In genomic region chr9:84758817-84759216, GRCh38 we compare ENCODE assay signal across 16 cellular contexts.
DNase-seq lines count a peak whose midpoint lies in the region; ATAC-seq and TF ChIP-seq lines count a peak whose summit lies in the region.
"Had no signal": no experiment of that assay in that cellular context is flagged by ENCODE, and none has a peak within 500 bp of the region (broad histone marks: within the 10 kb centered on the region; RNA-seq: fewer than 3 reads in every experiment).

No MANE protein-coding gene starts in this region.

- peak overlapping the region; percentile 71 for H3K27ac Mint-ChIP-seq in activated CD4-positive, alpha-beta T cell treated with anti-CD3 and anti-CD28 coated beads, Interleukin-2, amount 10 ng/mL, durations not matched to agents 7 days and 5 days
- no peak overlapping the region for H3K27ac Mint-ChIP-seq in progenitor cell of endocrine pancreas
- H3K27ac Mint-ChIP-seq: CD14-positive monocyte had no signal

- POLR2A ChIA-PET in activated CD4-positive, alpha-beta T cell treated with anti-CD3 and anti-CD28 coated beads, Interleukin-2, amount 10 ng/mL, durations not matched to agents 7 days and 5 days (lab: Charles Lee): no interaction called here

- H4K20me1 ChIP-seq in OCI-LY3 (ENCODE audit: insufficient read depth, low read length) (no peaks in the 10 kb centered on the region), smooth muscle cell (ENCODE audit: low read depth) (no peaks in the 10 kb centered on the region)

- no peaks in the 10 kb centered on the region for H3F3A ChIP-seq in smooth muscle cell (ENCODE audit: low read depth)

- H3K36me3 ChIP-seq in OCI-LY3 (replicated peaks; ENCODE audit: low read depth, low read length) (no peaks in the 10 kb centered on the region), smooth muscle cell (ENCODE audit: low read depth) (no peaks in the 10 kb centered on the region)
- H3K36me3 ChIP-seq: Peyer's patch, right lobe of liver, transverse colon had no signal

- no peaks in the 10 kb centered on the region for H3K27me3 ChIP-seq in OCI-LY3 (ENCODE audit: low read depth, low read length)
- no peaks in the 10 kb centered on the region for H3K27me3 ChIP-seq in smooth muscle cell (ENCODE audit: low read depth)
- H3K27me3 ChIP-seq: Peyer's patch, right lobe of liver, transverse colon had no signal

- ATAC-seq in GM21786 (IDR thresholded peaks at IDR 0.05; ENCODE audit: unreplicated experiment): peak; percentile 6
- ATAC-seq in GM21737 (IDR thresholded peaks at IDR 0.05; ENCODE audit: unreplicated experiment): no peak
- ATAC-seq: right lobe of liver had no signal

- H3K4me3 ChIP-seq in OCI-LY3 (ENCODE audit: low read length): peak overlapping the region; percentile 35; the same call in 1 of the 2 replicates
- H3K4me3 ChIP-seq in smooth muscle cell: no peak overlapping the region
- H3K4me3 ChIP-seq: Peyer's patch, right lobe of liver, transverse colon had no signal

- H2AFZ ChIP-seq in OCI-LY3 (ENCODE audit: low read depth, low read length) (0 out of 2 replicates have a peak overlapping the region, but pooled peaks have one; percentile 32), smooth muscle cell (ENCODE audit: low read depth) (peak overlapping the region; percentile 9)

- H3K4me2 ChIP-seq in OCI-LY3 (ENCODE audit: low read length) (peak overlapping the region; percentile 62), smooth muscle cell (no peak overlapping the region)

- peaks cover 10% of the 10 kb centered on the region for H3K9me3 Mint-ChIP-seq in activated CD4-positive, alpha-beta T cell treated with anti-CD3 and anti-CD28 coated beads, Interleukin-2, amount 10 ng/mL, durations not matched to agents 7 days and 5 days
- peaks cover 5% of the 10 kb centered on the region for H3K9me3 Mint-ChIP-seq in progenitor cell of endocrine pancreas (ENCODE audit: low read depth)

- H3K9ac ChIP-seq in OCI-LY3 (ENCODE audit: low read length) (no peak overlapping the region), smooth muscle cell (ENCODE audit: low read depth) (no peak overlapping the region)

- no peaks in the 10 kb centered on the region for H3K79me2 ChIP-seq in OCI-LY3 (ENCODE audit: low read length)
- H3K79me2 ChIP-seq in smooth muscle cell (ENCODE audit: low read depth): no peaks in the 10 kb centered on the region

- H3K4me3 Mint-ChIP-seq in activated CD4-positive, alpha-beta T cell treated with anti-CD3 and anti-CD28 coated beads, Interleukin-2, amount 10 ng/mL, durations not matched to agents 7 days and 5 days: no peak overlapping the region
- H3K4me3 Mint-ChIP-seq in progenitor cell of endocrine pancreas (ENCODE audit: low read depth): no peak overlapping the region
- H3K4me3 Mint-ChIP-seq: CD14-positive monocyte had no signal

- no peaks in the 10 kb centered on the region for H3K36me3 Mint-ChIP-seq in activated CD4-positive, alpha-beta T cell treated with anti-CD3 and anti-CD28 coated beads, Interleukin-2, amount 10 ng/mL, durations not matched to agents 7 days and 5 days (ENCODE audit: low read depth)
- no peaks in the 10 kb centered on the region for H3K36me3 Mint-ChIP-seq in progenitor cell of endocrine pancreas (ENCODE audit: insufficient read depth)
- H3K36me3 Mint-ChIP-seq: CD14-positive monocyte had no signal

- DNase-seq in activated CD4-positive, alpha-beta T cell treated with anti-CD3 and anti-CD28 coated beads, Interleukin-2, amount 10 ng/mL, durations not matched to agents 7 days and 5 days: no peak
- DNase-seq in activated CD4-positive, alpha-beta T cell treated with anti-CD3 and anti-CD28 coated beads, Interleukin-2, amount 50 U/mL, for 48 hours: no peak
- no peak for DNase-seq in smooth muscle cell (lab: John Stamatoyannopoulos, UW; ENCODE audit: unreplicated experiment)
- DNase-seq in NCI-H2029 treated with DMSO at 0.1 percent for 48 hours (lab: John Stamatoyannopoulos, UW): no peak
- DNase-seq in progenitor cell of endocrine pancreas (ENCODE audit: low spot score, unreplicated experiment): no peak
- DNase-seq: midbrain, NCI-H1105, NCI-H2171, occipital lobe, Peyer's patch, right lobe of liver, transverse colon had no signal

- TF ChIP-seq CTCF in OCI-LY3 (IDR thresholded peaks at IDR 0.05; ENCODE audit: low read depth, low read length) (no peak), smooth muscle cell (IDR thresholded peaks at IDR 0.05; ENCODE audit: borderline replicate concordance, insufficient read depth, poor library complexity, severe bottlenecking) (no peak), progenitor cell of endocrine pancreas (IDR thresholded peaks at IDR 0.05; ENCODE audit: unreplicated experiment) (no peak)

- CTCF ChIA-PET in activated CD4-positive, alpha-beta T cell treated with anti-CD3 and anti-CD28 coated beads, Interleukin-2, amount 10 ng/mL, durations not matched to agents 7 days and 5 days (lab: Charles Lee): no interaction called here

- 94% methylated on average over 1 of the region's 1 CpG for WGBS in smooth muscle cell (ENCODE audit: low lambda C conversion rate)

- H3K4me1 ChIP-seq in OCI-LY3 (ENCODE audit: low read length) (peaks cover 33% of the 10 kb centered on the region), smooth muscle cell (ENCODE audit: low read depth) (no peaks in the 10 kb centered on the region)
- H3K4me1 ChIP-seq: Peyer's patch, right lobe of liver had no signal

- H3K9me3 ChIP-seq in OCI-LY3 (ENCODE audit: insufficient read depth, low read length) (no peaks in the 10 kb centered on the region), smooth muscle cell (replicated peaks; ENCODE audit: low read depth) (no peaks in the 10 kb centered on the region)
- H3K9me3 ChIP-seq: Peyer's patch, right lobe of liver, transverse colon had no signal

- H3K27ac ChIP-seq in OCI-LY3 (ENCODE audit: low read length) (peak overlapping the region; percentile 23; the same call in 1 of the 2 replicates), smooth muscle cell (ENCODE audit: low read depth) (peak overlapping the region; percentile 79)
- H3K27ac ChIP-seq: Peyer's patch, right lobe of liver, transverse colon had no signal

- H3K4me1 Mint-ChIP-seq in activated CD4-positive, alpha-beta T cell treated with anti-CD3 and anti-CD28 coated beads, Interleukin-2, amount 10 ng/mL, durations not matched to agents 7 days and 5 days: peaks cover 21% of the 10 kb centered on the region
- peaks cover 4% of the 10 kb centered on the region for H3K4me1 Mint-ChIP-seq in progenitor cell of endocrine pancreas (ENCODE audit: low read depth)
- H3K4me1 Mint-ChIP-seq: CD14-positive monocyte had no signal

- no peaks in the 10 kb centered on the region for H3K27me3 Mint-ChIP-seq in activated CD4-positive, alpha-beta T cell treated with anti-CD3 and anti-CD28 coated beads, Interleukin-2, amount 10 ng/mL, durations not matched to agents 7 days and 5 days
- H3K27me3 Mint-ChIP-seq in progenitor cell of endocrine pancreas: no peaks in the 10 kb centered on the region
